8 cellular contexts compared by ENCODE assay signal in genomic region chr17:59620518-59621259, GRCh38. TPM values are rescaled to one million over a fixed set of nuclear protein-coding genes. Genes with fewer than 3 reads are reported as not detected.
DNase-seq lines count a peak whose midpoint lies in the region; ATAC-seq and TF ChIP-seq lines count a peak whose summit lies in the region.

No MANE protein-coding gene starts in this region.

- TF ChIP-seq CTCF in activated B cell treated with CpG ODN at 0.5 μM for 24 hours (IDR thresholded peaks at IDR 0.05) = no peak

- CTCF ChIA-PET in activated B cell treated with CpG ODN at 0.5 μM for 24 hours (lab: Charles Lee) = interaction anchor here (1.5 kb wide), 1 partner anchor 416 kb away, joined by 3 read pairs; no protein-coding TSS in a partner anchor

- DNase-seq in NCI-H1105 (lab: John Stamatoyannopoulos, UW) (peak; percentile 16), activated B cell treated with CpG ODN at 0.5 μM for 24 hours (no peak), caudate nucleus (lab: John Stamatoyannopoulos, UW) (peak in 43 of 61 donors; percentile 1 to 75 (median 20)), left kidney (ENCODE audit: low read depth, low spot score) (peak; percentile 46), epidermal melanocyte (ENCODE audit: insufficient read length, low spot score) (no peak)
- peak; percentile 36 to 42 for DNase-seq in stimulated activated CD4-positive, alpha-beta T cell treated with anti-CD3 and anti-CD28 coated beads, Interleukin-2, amount 100 ng/mL, for 48 hours

- intact Hi-C loops in activated B cell treated with CpG ODN at 0.5 μM for 24 hours (cut with micrococcal nuclease) = loop anchor here (5.0 kb wide), 1 partner anchor 37 kb away; no protein-coding TSS in a partner anchor

- H3K27ac ChIP-seq in caudate nucleus (ENCODE audit: low read depth, low read length) = peak overlapping the region; percentile 99

- peak overlapping the region; percentile 98 for H3K27ac Mint-ChIP-seq in activated B cell treated with CpG ODN at 0.5 μM for 24 hours

- no peaks in the 10 kb centered on the region for H3K27me3 Mint-ChIP-seq in activated B cell treated with CpG ODN at 0.5 μM for 24 hours

- H3K4me3 ChIP-seq in GM08714 (ENCODE audit: low read length) = peak overlapping the region; percentile 95

- POLR2A ChIA-PET in activated B cell treated with CpG ODN at 0.5 μM for 24 hours (lab: Charles Lee) = interaction anchor here (0.7 to 6.2 kb wide), 8 partner anchors 17 to 344 kb away, joined by 3 to 116 read pairs (median 31); partner anchors contain the start of genes DHX40, PTRH2, RNFT1 and VMP1

- peaks cover 25% of the 10 kb centered on the region for H3K36me3 Mint-ChIP-seq in activated B cell treated with CpG ODN at 0.5 μM for 24 hours (ENCODE audit: low read depth)

- H3K4me3 Mint-ChIP-seq in activated B cell treated with CpG ODN at 0.5 μM for 24 hours = peak overlapping the region; percentile 94

- ATAC-seq in activated B cell treated with CpG ODN at 0.5 μM for 24 hours (ENCODE audit: low read depth) (peak; percentile 3), HG03097 (IDR thresholded peaks at IDR 0.05; ENCODE audit: low FRiP score, unreplicated experiment) (no peak)

- no peaks in the 10 kb centered on the region for H3K9me3 Mint-ChIP-seq in activated B cell treated with CpG ODN at 0.5 μM for 24 hours

- H3K4me1 Mint-ChIP-seq in activated B cell treated with CpG ODN at 0.5 μM for 24 hours = peaks cover 64% of the 10 kb centered on the region

RNA-seq across cellular contexts. Expression of gene CLTC, which starts 1.0 kb away (rescaled TPM):
- total RNA-seq in activated B cell treated with CpG ODN at 0.5 μM for 24 hours = 148 and 189 TPM in 2 replicates

RNA-seq across cellular contexts. Expression of gene DHX40, which starts 55.3 kb away (rescaled TPM):
- 19.1 and 22.6 TPM in 2 replicates for total RNA-seq in activated B cell treated with CpG ODN at 0.5 μM for 24 hours

Comparison
In these comparisons a context has a peak if more than half of its experiments do, and no peak if none do; other contexts are left out.
1. DNase-seq: peak in NCI-H1105 (single experiment), caudate nucleus (43 of 61), left kidney (single experiment) and stimulated activated CD4-positive, alpha-beta T cell treated with anti-CD3 and anti-CD28 coated beads, Interleukin-2, amount 100 ng/mL, for 48 hours (2 of 2); none in activated B cell treated with CpG ODN at 0.5 μM for 24 hours (single experiment) and epidermal melanocyte (single experiment).